In the genomic region with DNA sequence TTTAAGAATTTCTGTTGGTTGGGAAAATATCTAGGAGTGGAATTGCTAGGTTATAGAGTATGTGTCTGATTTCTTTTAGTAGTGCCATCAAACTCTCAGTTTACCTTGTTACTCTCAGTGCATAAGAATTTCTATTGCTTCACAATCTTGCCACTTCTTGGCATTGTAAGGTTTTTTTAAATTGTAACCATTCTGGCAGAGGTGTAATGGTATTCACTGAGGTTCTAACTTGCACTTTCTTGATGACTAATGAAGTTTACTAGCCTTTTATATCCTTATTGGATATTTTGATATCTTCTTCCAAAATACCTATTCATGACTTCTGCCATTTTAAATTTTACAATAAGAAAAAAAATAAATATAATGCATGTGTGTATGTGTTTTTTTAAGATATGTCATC, we compare ENCODE assay signal across 18 cellular contexts.
A peak's percentile ranks its signal among the peaks of the same experiment; 100 is the strongest.
DNase-seq lines count a peak whose midpoint lies in the region; ATAC-seq and TF ChIP-seq lines count a peak whose summit lies in the region.
"Had no signal": no experiment of that assay in that cellular context is flagged by ENCODE, and none has a peak within 500 bp of the region (broad histone marks: within the 10 kb centered on the region; RNA-seq: fewer than 3 reads in every experiment).

No MANE protein-coding gene starts in this region.

- no peaks in the 10 kb centered on the region for H4K20me1 ChIP-seq in PC-3 (ENCODE audit: low read length)

- H3K9me2 ChIP-seq in PC-3 (replicated peaks; ENCODE audit: low read length), result no peaks in the 10 kb centered on the region

- TF ChIP-seq CTCF in AG10803 (conservative IDR thresholded peaks at IDR 0.05; ENCODE audit: low read length) (no peak), PC-3 (conservative IDR thresholded peaks at IDR 0.05; ENCODE audit: low read depth, low read length) (no peak)

- H3K27ac ChIP-seq in PC-3 (ENCODE audit: low read length) (no peak overlapping the region), epithelial cell of prostate (no peak overlapping the region)
- H3K27ac ChIP-seq: A549, GM23248 had no signal

- CTCF ChIA-PET in PC-3 (lab: Charles Lee), result no interaction called here

- no peak overlapping the region for H3K4me2 ChIP-seq in PC-3 (ENCODE audit: low read length)
- H3K4me2 ChIP-seq: A549 had no signal

- H2AFZ ChIP-seq in PC-3 (ENCODE audit: low read length), result no peak overlapping the region
- H2AFZ ChIP-seq: GM23248 had no signal

- intact Hi-C loops in PC-3 (cut with micrococcal nuclease), result loop anchor here (5.0 kb wide), 1 partner anchor 96 kb away; no protein-coding TSS in a partner anchor

- DNase-seq in AG10803 (ENCODE audit: low read depth) (peak; percentile 6), PC-3 (peak; percentile 45), epithelial cell of prostate (ENCODE audit: low read depth, low spot score) (peak; percentile 1), NCI-H345 (lab: John Stamatoyannopoulos, UW) (no peak), kidney glomerular epithelial cell (lab: John Stamatoyannopoulos, UW) (no peak)
- DNase-seq: 8988T; ACHN; C1 segment of cervical spinal cord; Caco-2; CD4-positive, CD25-positive, alpha-beta regulatory T cell; CD8-positive, alpha-beta T cell; DMS153; DND-41; GM23248; H7; HCEC 1CT had no signal

- H3K79me2 ChIP-seq in PC-3 (ENCODE audit: low read length), result no peaks in the 10 kb centered on the region

- no peak overlapping the region for H3K9ac ChIP-seq in PC-3 (ENCODE audit: low read length)
- H3K9ac ChIP-seq: GM23248 had no signal

- no TSS peak for BruUV-seq in PC-3 (replicated peaks; lab: Mats Ljungman, UMichigan)

- peak; percentile 50 for ATAC-seq in PC-3
- no peak for ATAC-seq in GM18498 (IDR thresholded peaks at IDR 0.05; ENCODE audit: unreplicated experiment)
- ATAC-seq: A549; CD8-positive, alpha-beta T cell had no signal

- no peaks in the 10 kb centered on the region for H3K9me3 ChIP-seq in PC-3 (ENCODE audit: low read length)
- H3K9me3 ChIP-seq: A549, Caco-2 had no signal

- H3K27me3 ChIP-seq in PC-3 (ENCODE audit: low read length), result no peaks in the 10 kb centered on the region

- POLR2A ChIA-PET in PC-3 (lab: Charles Lee; ENCODE audit: unreplicated experiment), result no interaction called here

- no peaks in the 10 kb centered on the region for H3F3A ChIP-seq in PC-3 (ENCODE audit: low read length, unreplicated experiment)

- H3K36me3 ChIP-seq in PC-3 (ENCODE audit: low read depth, low read length), result no peaks in the 10 kb centered on the region

- H3K4me1 ChIP-seq in PC-3 (ENCODE audit: insufficient read depth, low read length), result peaks cover 30% of the 10 kb centered on the region
- H3K4me1 ChIP-seq: A549, Caco-2 had no signal

- H3K4me3 ChIP-seq in AG10803 (ENCODE audit: low read length), result no peak overlapping the region
- H3K4me3 ChIP-seq in PC-3 (ENCODE audit: low read length), result no peak overlapping the region
- H3K4me3 ChIP-seq: A549, GM23248 had no signal

Comparison
In these comparisons a context has a peak if more than half of its experiments do, and no peak if none do; other contexts are left out.
1. DNase-seq: peak in AG10803 (single experiment), PC-3 (single experiment) and epithelial cell of prostate (single experiment); none in NCI-H345 (single experiment) and kidney glomerular epithelial cell (single experiment).